In the genomic region with DNA sequence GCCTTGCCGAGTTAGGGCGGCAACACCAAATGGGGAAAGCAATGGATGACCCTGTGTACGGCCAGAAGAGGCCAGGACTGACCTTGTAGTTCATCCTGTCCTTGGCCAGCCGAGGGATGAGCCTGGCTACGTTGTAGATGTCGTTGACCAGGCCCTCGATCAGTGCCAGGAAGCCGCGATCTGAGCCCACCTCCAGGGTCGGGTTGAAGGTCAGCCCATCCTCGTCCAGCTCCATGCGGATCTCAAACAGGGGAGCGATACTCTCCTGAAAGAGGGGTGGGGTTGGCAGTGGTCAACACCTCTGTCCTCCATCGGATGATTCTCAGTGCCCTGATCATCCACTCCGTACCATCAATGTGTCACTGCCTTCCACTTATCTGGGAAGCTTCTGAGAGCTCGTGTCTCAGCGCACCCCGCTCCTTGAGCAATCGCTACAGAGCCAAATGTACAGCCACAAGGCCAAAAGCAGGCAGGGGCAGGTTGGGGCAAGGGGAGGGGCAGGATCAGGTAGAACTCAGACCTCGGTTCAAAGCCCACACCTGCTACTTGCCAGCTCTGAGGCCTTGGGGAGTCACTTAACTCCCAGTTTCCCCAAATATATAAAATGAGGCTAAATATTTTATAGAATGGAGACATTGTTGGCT, we compare ENCODE assay signal across 19 cellular contexts. TPM values are rescaled to one million over a fixed set of nuclear protein-coding genes. Genes with fewer than 3 reads are reported as not detected.
DNase-seq lines count a peak whose midpoint lies in the region; ATAC-seq, FAIRE-seq and TF ChIP-seq lines count a peak whose summit lies in the region.
"Had no signal": no experiment of that assay in that cellular context is flagged by ENCODE, and none has a peak within 500 bp of the region (broad histone marks: within the 10 kb centered on the region; RNA-seq: fewer than 3 reads in every experiment).

No MANE protein-coding gene starts in this region.

- H3K4me1 ChIP-seq in kidney (ENCODE audit: control insufficient read depth in 1 of 2, insufficient read depth in 1 of 2, low read depth in 1 of 2, low read length in 2 of 2) (no peaks in the 10 kb centered on the region), psoas muscle (no peaks in the 10 kb centered on the region)

- H3K4me3 ChIP-seq in bronchial epithelial cell (ENCODE audit: low read depth, low read length) (no peak overlapping the region), kidney (ENCODE audit: low read length in 2 of 2) (no peak overlapping the region), psoas muscle (no peak overlapping the region)
- H3K4me3 ChIP-seq: Peyer's patch had no signal

- intact Hi-C loops in kidney (cut with DNase I) (no loop called here), psoas muscle (cut with DNase I) (no loop called here)

- CTCF ChIA-PET in WTC11 (lab: Charles Lee): interaction anchor here (0.5 to 1.0 kb wide), 2 partner anchors 90 to 171 kb away, joined by 3 read pairs; no protein-coding TSS in a partner anchor

- no peaks in the 10 kb centered on the region for H3K9me3 ChIP-seq in kidney (ENCODE audit: control insufficient read depth in 1 of 2, low read length in 2 of 2)
- no peaks in the 10 kb centered on the region for H3K9me3 ChIP-seq in psoas muscle
- H3K9me3 ChIP-seq: Peyer's patch had no signal

- H3K36me3 ChIP-seq in bronchial epithelial cell (ENCODE audit: control insufficient read depth, insufficient read depth, low read length) (no peaks in the 10 kb centered on the region), kidney (ENCODE audit: control insufficient read depth in 1 of 2, insufficient read depth in 2 of 2, low read length in 2 of 2) (no peaks in the 10 kb centered on the region), psoas muscle (ENCODE audit: insufficient read depth in 1 of 2, low read depth in 1 of 2) (no peaks in the 10 kb centered on the region)
- H3K36me3 ChIP-seq: Peyer's patch had no signal

- no peak overlapping the region for H3K27ac Mint-ChIP-seq in WTC11

- DNase-seq in activated effector memory CD4-positive, alpha-beta T cell treated with anti-CD3 and anti-CD28 coated beads, Interleukin-2, amount 50 U/mL, for 16 hours: peak; percentile 31
- DNase-seq in activated effector memory CD4-positive, alpha-beta T cell treated with Interleukin-2 at 50 U/mL for 16 hours: no peak
- DNase-seq in bronchial epithelial cell (ENCODE audit: low read depth) (peak; percentile 44), kidney (peak; percentile 40), urothelium cell line (ENCODE audit: low spot score) (no peak), WTC11 (ENCODE audit: low spot score) (no peak), H4 (ENCODE audit: low spot score) (no peak), psoas muscle (no peak)
- DNase-seq: AML-193; DMS79 treated with DMSO at 0.1 percent for 48 hours; H9; NCI-H1105 treated with DMSO at 0.1 percent for 48 hours; NCI-H1694; NCI-H2081 treated with DMSO at 0.1 percent for 48 hours; NK-92 treated with Interleukin-12 subunit alpha and Interleukin-12 subunit beta, amount 100 ng/mL, for 24 hours; Peyer's patch; Right ventricle myocardium superior had no signal

- H3K27me3 ChIP-seq in bronchial epithelial cell (ENCODE audit: control insufficient read depth, insufficient read depth, low read length) (peaks cover 3% of the 10 kb centered on the region), psoas muscle (ENCODE audit: insufficient read depth in 3 of 3, low read length in 2 of 3) (no peaks in the 10 kb centered on the region)
- H3K27me3 ChIP-seq: Peyer's patch had no signal

- H3K9me3 Mint-ChIP-seq in WTC11: no peaks in the 10 kb centered on the region
- H3K9me3 Mint-ChIP-seq: CD14-positive monocyte, H9 had no signal

- TF ChIP-seq CTCF in bronchial epithelial cell (IDR thresholded peaks at IDR 0.05; ENCODE audit: insufficient read depth, low read length, severe bottlenecking) (no peak), kidney (IDR thresholded peaks at IDR 0.05; ENCODE audit: borderline replicate concordance, extremely low read depth, insufficient read depth) (no peak), WTC11 (IDR thresholded peaks at IDR 0.05) (no peak), psoas muscle (IDR thresholded peaks at IDR 0.05) (no peak)

- H3K27ac ChIP-seq in kidney (ENCODE audit: low read depth in 2 of 2, low read length in 2 of 2) (no peak overlapping the region), psoas muscle (no peak overlapping the region)
- H3K27ac ChIP-seq: 22Rv1, Peyer's patch had no signal

- FAIRE-seq in bronchial epithelial cell (lab: Jason Lieb, UNC) (no peak), kidney (lab: Jason Lieb, UNC) (no peak), urothelium cell line (lab: Jason Lieb, UNC) (peak; percentile 79)

- H3K36me3 Mint-ChIP-seq in WTC11: no peaks in the 10 kb centered on the region

- POLR2A ChIA-PET in WTC11 (lab: Charles Lee): interaction anchor here (0.7 kb wide), 1 partner anchor 180 kb away, joined by 5 read pairs; no protein-coding TSS in a partner anchor

- H3K4me1 Mint-ChIP-seq in WTC11: no peaks in the 10 kb centered on the region; the same call in 1 of the 2 replicates

- ATAC-seq in WTC11: no peak
- ATAC-seq in psoas muscle: no peak

- no peaks in the 10 kb centered on the region for H3K27me3 Mint-ChIP-seq in WTC11 (ENCODE audit: low read depth)

- 91 to 94% (median 93%) methylated on average over 20 of the region's 20 CpGs for WGBS in psoas muscle, 3 donors

- no peak overlapping the region for H3K9ac ChIP-seq in kidney (ENCODE audit: low read length in 2 of 2)

- H3K4me3 Mint-ChIP-seq in WTC11: no peak overlapping the region
- H3K4me3 Mint-ChIP-seq: CD14-positive monocyte, H9 had no signal

TF ChIP-seq in WTC11, 78 proteins besides CTCF, POLR2A, EP300 and RAD21:
- TF ChIP-seq, protein P1, sequence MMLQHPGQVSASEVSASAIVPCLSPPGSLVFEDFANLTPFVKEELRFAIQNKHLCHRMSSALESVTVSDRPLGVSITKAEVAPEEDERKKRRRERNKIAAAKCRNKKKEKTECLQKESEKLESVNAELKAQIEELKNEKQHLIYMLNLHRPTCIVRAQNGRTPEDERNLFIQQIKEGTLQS (CRISPR knock-in tag; conservative IDR thresholded peaks at IDR 0.05): no peak
- TF ChIP-seq, protein P2, sequence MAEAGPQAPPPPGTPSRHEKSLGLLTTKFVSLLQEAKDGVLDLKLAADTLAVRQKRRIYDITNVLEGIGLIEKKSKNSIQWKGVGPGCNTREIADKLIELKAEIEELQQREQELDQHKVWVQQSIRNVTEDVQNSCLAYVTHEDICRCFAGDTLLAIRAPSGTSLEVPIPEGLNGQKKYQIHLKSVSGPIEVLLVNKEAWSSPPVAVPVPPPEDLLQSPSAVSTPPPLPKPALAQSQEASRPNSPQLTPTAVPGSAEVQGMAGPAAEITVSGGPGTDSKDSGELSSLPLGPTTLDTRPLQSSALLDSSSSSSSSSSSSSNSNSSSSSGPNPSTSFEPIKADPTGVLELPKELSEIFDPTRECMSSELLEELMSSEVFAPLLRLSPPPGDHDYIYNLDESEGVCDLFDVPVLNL (CRISPR knock-in tag; IDR thresholded peaks at IDR 0.05; ENCODE audit: borderline replicate concordance, low read depth): no peak
- no peak for TF ChIP-seq MYBL2 (CRISPR knock-in tag; IDR thresholded peaks at IDR 0.05)

RNA-seq across cellular contexts. Expression of a gene that starts 39.9 kb away (rescaled TPM):
- under 0.01 TPM in 1 of 2 replicates, not detected in the other for total RNA-seq in bronchial epithelial cell
- 0.09 TPM for total RNA-seq in kidney
- 0.17 TPM for polyA plus RNA-seq in kidney (ENCODE audit: insufficient read depth, low read depth, low replicate concordance)
- total RNA-seq in WTC11 (2021): 0.73 to 0.94 TPM (median 0.87 TPM) in 3 replicates
- 0.02 TPM in 1 of 2 replicates, not detected in the other for total RNA-seq in H4 (2014; rRNA removed; shearing (Covaris generic))
- under 1 TPM; 0.04 to 0.17 (median 0.06) TPM for total RNA-seq in psoas muscle
- 1 to 10 TPM in 1 of 3 donors, under 1 TPM in 2; 0.08 to 3.5 (median 0.13) TPM for polyA plus RNA-seq in psoas muscle
- total RNA-seq: Right ventricle myocardium superior had no signal

Comparison
In these comparisons a context has a peak if more than half of its experiments do, and no peak if none do; other contexts are left out.
1. DNase-seq: peak in activated effector memory CD4-positive, alpha-beta T cell treated with anti-CD3 and anti-CD28 coated beads, Interleukin-2, amount 50 U/mL, for 16 hours (single experiment), bronchial epithelial cell (single experiment) and kidney (single experiment); none in activated effector memory CD4-positive, alpha-beta T cell treated with Interleukin-2 at 50 U/mL for 16 hours (single experiment), urothelium cell line (single experiment), WTC11 (single experiment), H4 (single experiment) and psoas muscle (0 of 2).